ENCODE assay signal across 13 cellular contexts in genomic region chr13:27783111-27783510, GRCh38. TPM values are rescaled to one million over a fixed set of nuclear protein-coding genes. Genes with fewer than 3 reads are reported as not detected.
A peak's percentile ranks its signal among the peaks of the same experiment; 100 is the strongest.
DNase-seq lines count a peak whose midpoint lies in the region; ATAC-seq and TF ChIP-seq lines count a peak whose summit lies in the region.
"Had no signal": no experiment of that assay in that cellular context is flagged by ENCODE, and none has a peak within 500 bp of the region (broad histone marks: within the 10 kb centered on the region; RNA-seq: fewer than 3 reads in every experiment).

No MANE protein-coding gene starts in this region.

- H3K9me3 Mint-ChIP-seq in activated T-cell treated with anti-CD3 and anti-CD28 coated beads, Interleukin-2, amount 50 U/mL, for 4 hours = peaks cover 4% of the 10 kb centered on the region
- H3K9me3 Mint-ChIP-seq: activated naive CD4-positive, alpha-beta T cell treated with anti-CD3 and anti-CD28 coated beads, Interleukin-2, amount 10 ng/mL, durations not matched to agents 7 days and 5 days had no signal

- TF ChIP-seq POLR2A in Peyer's patch (IDR thresholded peaks at IDR 0.05) = no peak

- H3K4me3 ChIP-seq in epithelial cell of proximal tubule (ENCODE audit: low read depth, low read length) = no peak overlapping the region
- H3K4me3 ChIP-seq in Peyer's patch = no peak overlapping the region

- no peaks in the 10 kb centered on the region for H3K9me3 ChIP-seq in Peyer's patch

- peaks cover 0 to 4% of the 10 kb centered on the region in 2 donors for H3K27me3 ChIP-seq in Peyer's patch

- no peaks in the 10 kb centered on the region for H3K36me3 ChIP-seq in Peyer's patch

- H3K4me1 ChIP-seq in Peyer's patch = no peaks in the 10 kb centered on the region

- H3K4me3 Mint-ChIP-seq in activated T-cell treated with anti-CD3 and anti-CD28 coated beads, Interleukin-2, amount 50 U/mL, for 4 hours = no peak overlapping the region
- H3K4me3 Mint-ChIP-seq: activated naive CD4-positive, alpha-beta T cell treated with anti-CD3 and anti-CD28 coated beads, Interleukin-2, amount 10 ng/mL, durations not matched to agents 7 days and 5 days had no signal

- H3K4me1 Mint-ChIP-seq in activated T-cell treated with anti-CD3 and anti-CD28 coated beads, Interleukin-2, amount 50 U/mL, for 4 hours (ENCODE audit: low read depth) = no peaks in the 10 kb centered on the region
- H3K4me1 Mint-ChIP-seq: activated naive CD4-positive, alpha-beta T cell treated with anti-CD3 and anti-CD28 coated beads, Interleukin-2, amount 10 ng/mL, durations not matched to agents 7 days and 5 days had no signal

- H3K36me3 Mint-ChIP-seq in activated T-cell treated with anti-CD3 and anti-CD28 coated beads, Interleukin-2, amount 50 U/mL, for 4 hours (ENCODE audit: insufficient read depth) = no peaks in the 10 kb centered on the region
- H3K36me3 Mint-ChIP-seq: activated naive CD4-positive, alpha-beta T cell treated with anti-CD3 and anti-CD28 coated beads, Interleukin-2, amount 10 ng/mL, durations not matched to agents 7 days and 5 days had no signal

- no peak overlapping the region for H3K27ac ChIP-seq in Peyer's patch

- DNase-seq in GM20000 (ENCODE audit: low spot score) (no peak), OCI-M1 (lab: John Stamatoyannopoulos, UW) (peak; percentile 4), epithelial cell of proximal tubule (ENCODE audit: low read depth) (no peak), occipital lobe (lab: John Stamatoyannopoulos, UW) (peak; percentile 6), Peyer's patch (no peak), HCEC 1CT (no peak)
- DNase-seq in activated T-cell treated with anti-CD3 and anti-CD28 coated beads, Interleukin-2, amount 50 U/mL, for 4 hours = no peak
- DNase-seq: activated naive CD4-positive, alpha-beta T cell treated with anti-CD3 and anti-CD28 coated beads, Interleukin-2, amount 10 ng/mL, durations not matched to agents 7 days and 5 days; NCI-H1048; T-helper 9 cell had no signal

- H3K27me3 Mint-ChIP-seq in activated T-cell treated with anti-CD3 and anti-CD28 coated beads, Interleukin-2, amount 50 U/mL, for 4 hours (ENCODE audit: low read depth) = peaks cover 47% of the 10 kb centered on the region

- ATAC-seq in GM19351 (IDR thresholded peaks at IDR 0.05; ENCODE audit: unreplicated experiment) = no peak
- no peak for ATAC-seq in activated T-cell treated with anti-CD3 and anti-CD28 coated beads, Interleukin-2, amount 50 U/mL, for 4 hours

- TF ChIP-seq CTCF in GM20000 (IDR thresholded peaks at IDR 0.05; ENCODE audit: extremely low read depth, missing control alignments) (peak; percentile 12), epithelial cell of proximal tubule (conservative IDR thresholded peaks at IDR 0.05; ENCODE audit: low read depth, low read length) (peak; percentile 51), Peyer's patch (IDR thresholded peaks at IDR 0.05) (peak in 2 of 6 experiments; percentile 6 to 24)

RNA-seq across cellular contexts. Expression of gene GSX1, which starts 9.2 kb away (rescaled TPM):
- total RNA-seq in epithelial cell of proximal tubule (not detected in 2 replicates), occipital lobe (not detected), Peyer's patch (not detected)
- not detected for total RNA-seq in activated T-cell treated with anti-CD3 and anti-CD28 coated beads, Interleukin-2, amount 50 U/mL, for 4 hours
- total RNA-seq: skeletal muscle tissue, subcutaneous adipose tissue had no signal

Comparison
In these comparisons a context has a peak if more than half of its experiments do, and no peak if none do; other contexts are left out.
1. DNase-seq: peak in OCI-M1 (single experiment) and occipital lobe (single experiment); none in GM20000 (single experiment), epithelial cell of proximal tubule (single experiment), Peyer's patch (0 of 3), activated T-cell treated with anti-CD3 and anti-CD28 coated beads, Interleukin-2, amount 50 U/mL, for 4 hours (single experiment) and HCEC 1CT (single experiment).